Comparison of ENCODE assay signal across 1 cellular context in the genomic region with DNA sequence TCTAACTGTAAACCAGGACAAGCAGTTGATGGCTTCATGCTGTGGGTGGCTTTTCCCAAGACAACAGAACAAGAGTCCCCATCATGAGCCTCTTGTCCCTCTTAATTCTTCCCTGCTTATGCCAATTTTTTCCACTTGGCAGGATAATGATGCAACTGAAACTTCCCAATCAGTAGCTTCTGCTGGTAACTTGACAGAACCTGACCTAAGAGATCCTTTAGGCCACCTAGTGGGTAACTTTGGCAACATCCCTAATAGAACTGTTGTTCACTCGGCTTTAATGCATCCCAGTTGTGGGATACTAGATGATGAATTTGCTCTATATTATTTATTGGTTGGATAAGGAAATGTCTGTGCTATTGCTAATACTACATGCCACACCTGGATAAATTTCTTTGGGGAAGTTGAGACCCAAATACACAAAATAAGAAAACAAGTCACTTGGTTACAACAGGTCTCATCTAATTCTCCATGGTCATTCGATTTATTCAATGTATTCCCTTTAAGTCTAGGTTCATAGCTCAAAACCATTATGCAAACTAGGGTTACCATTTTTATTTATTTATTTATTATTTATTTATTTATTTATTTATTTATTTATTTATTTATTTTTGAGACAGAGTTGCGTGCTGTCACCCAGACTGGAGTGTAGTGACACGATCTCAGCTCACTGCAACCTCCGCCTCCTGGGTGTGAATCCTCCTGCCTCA.
TF ChIP-seq lines count a peak whose summit lies in the region.

No MANE protein-coding gene starts in this region.

TF ChIP-seq in HEK293, 187 proteins besides CTCF, POLR2A, EP300 and RAD21 (continued from another document and continues in another):
- TF ChIP-seq, protein P1, sequence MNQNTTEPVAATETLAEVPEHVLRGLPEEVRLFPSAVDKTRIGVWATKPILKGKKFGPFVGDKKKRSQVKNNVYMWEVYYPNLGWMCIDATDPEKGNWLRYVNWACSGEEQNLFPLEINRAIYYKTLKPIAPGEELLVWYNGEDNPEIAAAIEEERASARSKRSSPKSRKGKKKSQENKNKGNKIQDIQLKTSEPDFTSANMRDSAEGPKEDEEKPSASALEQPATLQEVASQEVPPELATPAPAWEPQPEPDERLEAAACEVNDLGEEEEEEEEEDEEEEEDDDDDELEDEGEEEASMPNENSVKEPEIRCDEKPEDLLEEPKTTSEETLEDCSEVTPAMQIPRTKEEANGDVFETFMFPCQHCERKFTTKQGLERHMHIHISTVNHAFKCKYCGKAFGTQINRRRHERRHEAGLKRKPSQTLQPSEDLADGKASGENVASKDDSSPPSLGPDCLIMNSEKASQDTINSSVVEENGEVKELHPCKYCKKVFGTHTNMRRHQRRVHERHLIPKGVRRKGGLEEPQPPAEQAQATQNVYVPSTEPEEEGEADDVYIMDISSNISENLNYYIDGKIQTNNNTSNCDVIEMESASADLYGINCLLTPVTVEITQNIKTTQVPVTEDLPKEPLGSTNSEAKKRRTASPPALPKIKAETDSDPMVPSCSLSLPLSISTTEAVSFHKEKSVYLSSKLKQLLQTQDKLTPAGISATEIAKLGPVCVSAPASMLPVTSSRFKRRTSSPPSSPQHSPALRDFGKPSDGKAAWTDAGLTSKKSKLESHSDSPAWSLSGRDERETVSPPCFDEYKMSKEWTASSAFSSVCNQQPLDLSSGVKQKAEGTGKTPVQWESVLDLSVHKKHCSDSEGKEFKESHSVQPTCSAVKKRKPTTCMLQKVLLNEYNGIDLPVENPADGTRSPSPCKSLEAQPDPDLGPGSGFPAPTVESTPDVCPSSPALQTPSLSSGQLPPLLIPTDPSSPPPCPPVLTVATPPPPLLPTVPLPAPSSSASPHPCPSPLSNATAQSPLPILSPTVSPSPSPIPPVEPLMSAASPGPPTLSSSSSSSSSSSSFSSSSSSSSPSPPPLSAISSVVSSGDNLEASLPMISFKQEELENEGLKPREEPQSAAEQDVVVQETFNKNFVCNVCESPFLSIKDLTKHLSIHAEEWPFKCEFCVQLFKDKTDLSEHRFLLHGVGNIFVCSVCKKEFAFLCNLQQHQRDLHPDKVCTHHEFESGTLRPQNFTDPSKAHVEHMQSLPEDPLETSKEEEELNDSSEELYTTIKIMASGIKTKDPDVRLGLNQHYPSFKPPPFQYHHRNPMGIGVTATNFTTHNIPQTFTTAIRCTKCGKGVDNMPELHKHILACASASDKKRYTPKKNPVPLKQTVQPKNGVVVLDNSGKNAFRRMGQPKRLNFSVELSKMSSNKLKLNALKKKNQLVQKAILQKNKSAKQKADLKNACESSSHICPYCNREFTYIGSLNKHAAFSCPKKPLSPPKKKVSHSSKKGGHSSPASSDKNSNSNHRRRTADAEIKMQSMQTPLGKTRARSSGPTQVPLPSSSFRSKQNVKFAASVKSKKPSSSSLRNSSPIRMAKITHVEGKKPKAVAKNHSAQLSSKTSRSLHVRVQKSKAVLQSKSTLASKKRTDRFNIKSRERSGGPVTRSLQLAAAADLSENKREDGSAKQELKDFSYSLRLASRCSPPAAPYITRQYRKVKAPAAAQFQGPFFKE (tag by site-specific recombination; IDR thresholded peaks at IDR 0.05; ENCODE audit: borderline replicate concordance): no peak
- TF ChIP-seq ZNF791 (tag by site-specific recombination; IDR thresholded peaks at IDR 0.05) (peak; percentile 53; the same call in 1 of the 2 replicates), ZNF837 (tag by site-specific recombination; IDR thresholded peaks at IDR 0.05) (no peak), ZNF146 (tag by site-specific recombination; IDR thresholded peaks at IDR 0.05) (no peak), GLIS1 (tag by site-specific recombination; IDR thresholded peaks at IDR 0.05) (no peak), GLI2 (tag by site-specific recombination; IDR thresholded peaks at IDR 0.05; ENCODE audit: borderline replicate concordance, low read depth) (no peak; the same call in 1 of the 2 replicates), ZNF366 (tag by site-specific recombination; conservative IDR thresholded peaks at IDR 0.05) (no peak), ZSCAN23 (tag by site-specific recombination; IDR thresholded peaks at IDR 0.05) (no peak), ZNF548 (tag by site-specific recombination; IDR thresholded peaks at IDR 0.05) (no peak), KLF7 (tag by site-specific recombination; IDR thresholded peaks at IDR 0.05; ENCODE audit: borderline replicate concordance) (peak; percentile 68; the same call in 1 of the 2 replicates), OSR2 (tag by site-specific recombination; IDR thresholded peaks at IDR 0.05) (no peak; the same call in 1 of the 2 replicates), TCF7L2 (IDR thresholded peaks at IDR 0.05; ENCODE audit: borderline replicate concordance, low read depth, low read length) (no peak), ZEB2 (tag by site-specific recombination; IDR thresholded peaks at IDR 0.05) (no peak), ZBTB48 (tag by site-specific recombination; IDR thresholded peaks at IDR 0.05) (no peak), ZNF214 (tag by site-specific recombination; IDR thresholded peaks at IDR 0.05; ENCODE audit: borderline replicate concordance) (no peak; the same call in 1 of the 2 replicates), ZNF324 (tag by site-specific recombination; IDR thresholded peaks at IDR 0.05) (no peak), ZNF174 (tag by site-specific recombination; IDR thresholded peaks at IDR 0.05) (no peak), ZNF202 (tag by site-specific recombination; IDR thresholded peaks at IDR 0.05; ENCODE audit: borderline replicate concordance) (no peak; the same call in 1 of the 2 replicates), KLF10 (tag by site-specific recombination; IDR thresholded peaks at IDR 0.05) (no peak), FEZF1 (tag by site-specific recombination; IDR thresholded peaks at IDR 0.05) (no peak), HOXC10 (CRISPR knock-in tag; IDR thresholded peaks at IDR 0.05) (no peak), ZNF785 (tag by site-specific recombination; IDR thresholded peaks at IDR 0.05) (no peak), ZNF529 (tag by site-specific recombination; IDR thresholded peaks at IDR 0.05; ENCODE audit: insufficient replicate concordance) (peak; percentile 67), ZNF677 (tag by site-specific recombination; IDR thresholded peaks at IDR 0.05) (no peak), ZNF221 (tag by site-specific recombination; IDR thresholded peaks at IDR 0.05; ENCODE audit: borderline replicate concordance) (no peak), RBAK (tag by site-specific recombination; IDR thresholded peaks at IDR 0.05) (0 out of 2 replicates have a peak, but pooled peaks have one; percentile 44), ZNF776 (tag by site-specific recombination; IDR thresholded peaks at IDR 0.05; ENCODE audit: borderline replicate concordance) (no peak), ZNF621 (tag by site-specific recombination; IDR thresholded peaks at IDR 0.05) (no peak), ZNF391 (tag by site-specific recombination; IDR thresholded peaks at IDR 0.05; ENCODE audit: borderline replicate concordance, low read depth) (no peak), ZNF792 (tag by site-specific recombination; IDR thresholded peaks at IDR 0.05) (no peak), ZNF416 (tag by site-specific recombination; IDR thresholded peaks at IDR 0.05) (no peak), ZNF670 (tag by site-specific recombination; IDR thresholded peaks at IDR 0.05; ENCODE audit: low read depth) (no peak), ZNF302 (tag by site-specific recombination; IDR thresholded peaks at IDR 0.05; ENCODE audit: low read depth) (no peak), ZNF560 (tag by site-specific recombination; IDR thresholded peaks at IDR 0.05; ENCODE audit: borderline replicate concordance) (peak; percentile 93), ZNF626 (tag by site-specific recombination; IDR thresholded peaks at IDR 0.05) (no peak), ZNF664 (tag by site-specific recombination; IDR thresholded peaks at IDR 0.05) (peak; percentile 83), ZNF530 (tag by site-specific recombination; IDR thresholded peaks at IDR 0.05; ENCODE audit: low read depth) (peak; percentile 72; the same call in 1 of the 2 replicates), ZNF660 (tag by site-specific recombination; IDR thresholded peaks at IDR 0.05) (no peak), ZNF555 (tag by site-specific recombination; conservative IDR thresholded peaks at IDR 0.05) (peak; percentile 97), ZNF558 (tag by site-specific recombination; IDR thresholded peaks at IDR 0.05) (peak; percentile 87), KLF16 (tag by site-specific recombination; IDR thresholded peaks at IDR 0.05) (no peak), ZNF311 (tag by site-specific recombination; IDR thresholded peaks at IDR 0.05; ENCODE audit: borderline replicate concordance) (no peak), ZNF610 (tag by site-specific recombination; IDR thresholded peaks at IDR 0.05; ENCODE audit: borderline replicate concordance) (no peak), ZBTB8A (tag by site-specific recombination; IDR thresholded peaks at IDR 0.05) (peak; percentile 88), ZNF140 (tag by site-specific recombination; IDR thresholded peaks at IDR 0.05) (peak; percentile 92), GFI1B (tag by site-specific recombination; IDR thresholded peaks at IDR 0.05) (no peak; the same call in 1 of the 2 replicates)
- TF ChIP-seq, protein P2, sequence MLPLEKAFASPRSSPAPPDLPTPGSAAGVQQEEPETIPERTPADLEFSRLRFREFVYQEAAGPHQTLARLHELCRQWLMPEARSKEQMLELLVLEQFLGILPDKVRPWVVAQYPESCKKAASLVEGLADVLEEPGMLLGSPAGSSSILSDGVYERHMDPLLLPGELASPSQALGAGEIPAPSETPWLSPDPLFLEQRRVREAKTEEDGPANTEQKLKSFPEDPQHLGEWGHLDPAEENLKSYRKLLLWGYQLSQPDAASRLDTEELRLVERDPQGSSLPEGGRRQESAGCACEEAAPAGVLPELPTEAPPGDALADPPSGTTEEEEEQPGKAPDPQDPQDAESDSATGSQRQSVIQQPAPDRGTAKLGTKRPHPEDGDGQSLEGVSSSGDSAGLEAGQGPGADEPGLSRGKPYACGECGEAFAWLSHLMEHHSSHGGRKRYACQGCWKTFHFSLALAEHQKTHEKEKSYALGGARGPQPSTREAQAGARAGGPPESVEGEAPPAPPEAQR (tag by site-specific recombination; IDR thresholded peaks at IDR 0.05): no peak
- TF ChIP-seq, protein P3, sequence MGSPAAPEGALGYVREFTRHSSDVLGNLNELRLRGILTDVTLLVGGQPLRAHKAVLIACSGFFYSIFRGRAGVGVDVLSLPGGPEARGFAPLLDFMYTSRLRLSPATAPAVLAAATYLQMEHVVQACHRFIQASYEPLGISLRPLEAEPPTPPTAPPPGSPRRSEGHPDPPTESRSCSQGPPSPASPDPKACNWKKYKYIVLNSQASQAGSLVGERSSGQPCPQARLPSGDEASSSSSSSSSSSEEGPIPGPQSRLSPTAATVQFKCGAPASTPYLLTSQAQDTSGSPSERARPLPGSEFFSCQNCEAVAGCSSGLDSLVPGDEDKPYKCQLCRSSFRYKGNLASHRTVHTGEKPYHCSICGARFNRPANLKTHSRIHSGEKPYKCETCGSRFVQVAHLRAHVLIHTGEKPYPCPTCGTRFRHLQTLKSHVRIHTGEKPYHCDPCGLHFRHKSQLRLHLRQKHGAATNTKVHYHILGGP (tag by site-specific recombination; IDR thresholded peaks at IDR 0.05): no peak
- TF ChIP-seq, protein P4, sequence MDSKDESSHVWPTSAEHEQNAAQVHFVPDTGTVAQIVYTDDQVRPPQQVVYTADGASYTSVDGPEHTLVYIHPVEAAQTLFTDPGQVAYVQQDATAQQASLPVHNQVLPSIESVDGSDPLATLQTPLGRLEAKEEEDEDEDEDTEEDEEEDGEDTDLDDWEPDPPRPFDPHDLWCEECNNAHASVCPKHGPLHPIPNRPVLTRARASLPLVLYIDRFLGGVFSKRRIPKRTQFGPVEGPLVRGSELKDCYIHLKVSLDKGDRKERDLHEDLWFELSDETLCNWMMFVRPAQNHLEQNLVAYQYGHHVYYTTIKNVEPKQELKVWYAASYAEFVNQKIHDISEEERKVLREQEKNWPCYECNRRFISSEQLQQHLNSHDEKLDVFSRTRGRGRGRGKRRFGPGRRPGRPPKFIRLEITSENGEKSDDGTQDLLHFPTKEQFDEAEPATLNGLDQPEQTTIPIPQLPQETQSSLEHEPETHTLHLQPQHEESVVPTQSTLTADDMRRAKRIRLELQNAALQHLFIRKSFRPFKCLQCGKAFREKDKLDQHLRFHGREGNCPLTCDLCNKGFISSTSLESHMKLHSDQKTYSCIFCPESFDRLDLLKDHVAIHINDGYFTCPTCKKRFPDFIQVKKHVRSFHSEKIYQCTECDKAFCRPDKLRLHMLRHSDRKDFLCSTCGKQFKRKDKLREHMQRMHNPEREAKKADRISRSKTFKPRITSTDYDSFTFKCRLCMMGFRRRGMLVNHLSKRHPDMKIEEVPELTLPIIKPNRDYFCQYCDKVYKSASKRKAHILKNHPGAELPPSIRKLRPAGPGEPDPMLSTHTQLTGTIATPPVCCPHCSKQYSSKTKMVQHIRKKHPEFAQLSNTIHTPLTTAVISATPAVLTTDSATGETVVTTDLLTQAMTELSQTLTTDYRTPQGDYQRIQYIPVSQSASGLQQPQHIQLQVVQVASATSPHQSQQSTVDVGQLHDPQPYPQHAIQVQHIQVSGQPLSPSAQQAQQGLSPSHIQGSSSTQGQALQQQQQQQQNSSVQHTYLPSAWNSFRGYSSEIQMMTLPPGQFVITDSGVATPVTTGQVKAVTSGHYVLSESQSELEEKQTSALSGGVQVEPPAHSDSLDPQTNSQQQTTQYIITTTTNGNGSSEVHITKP (tag by site-specific recombination; IDR thresholded peaks at IDR 0.05): no peak
- TF ChIP-seq, protein P5, sequence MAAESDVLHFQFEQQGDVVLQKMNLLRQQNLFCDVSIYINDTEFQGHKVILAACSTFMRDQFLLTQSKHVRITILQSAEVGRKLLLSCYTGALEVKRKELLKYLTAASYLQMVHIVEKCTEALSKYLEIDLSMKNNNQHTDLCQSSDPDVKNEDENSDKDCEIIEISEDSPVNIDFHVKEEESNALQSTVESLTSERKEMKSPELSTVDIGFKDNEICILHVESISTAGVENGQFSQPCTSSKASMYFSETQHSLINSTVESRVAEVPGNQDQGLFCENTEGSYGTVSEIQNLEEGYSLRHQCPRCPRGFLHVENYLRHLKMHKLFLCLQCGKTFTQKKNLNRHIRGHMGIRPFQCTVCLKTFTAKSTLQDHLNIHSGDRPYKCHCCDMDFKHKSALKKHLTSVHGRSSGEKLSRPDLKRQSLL (tag by site-specific recombination; IDR thresholded peaks at IDR 0.05): no peak
- TF ChIP-seq, protein P6, sequence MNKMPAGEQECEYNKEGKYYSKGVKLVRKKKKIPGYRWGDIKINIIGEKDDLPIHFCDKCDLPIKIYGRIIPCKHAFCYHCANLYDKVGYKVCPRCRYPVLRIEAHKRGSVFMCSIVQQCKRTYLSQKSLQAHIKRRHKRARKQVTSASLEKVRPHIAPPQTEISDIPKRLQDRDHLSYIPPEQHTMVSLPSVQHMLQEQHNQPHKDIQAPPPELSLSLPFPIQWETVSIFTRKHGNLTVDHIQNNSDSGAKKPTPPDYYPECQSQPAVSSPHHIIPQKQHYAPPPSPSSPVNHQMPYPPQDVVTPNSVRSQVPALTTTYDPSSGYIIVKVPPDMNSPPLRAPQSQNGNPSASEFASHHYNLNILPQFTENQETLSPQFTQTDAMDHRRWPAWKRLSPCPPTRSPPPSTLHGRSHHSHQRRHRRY (tag by site-specific recombination; IDR thresholded peaks at IDR 0.05): no peak
- TF ChIP-seq, protein P7, sequence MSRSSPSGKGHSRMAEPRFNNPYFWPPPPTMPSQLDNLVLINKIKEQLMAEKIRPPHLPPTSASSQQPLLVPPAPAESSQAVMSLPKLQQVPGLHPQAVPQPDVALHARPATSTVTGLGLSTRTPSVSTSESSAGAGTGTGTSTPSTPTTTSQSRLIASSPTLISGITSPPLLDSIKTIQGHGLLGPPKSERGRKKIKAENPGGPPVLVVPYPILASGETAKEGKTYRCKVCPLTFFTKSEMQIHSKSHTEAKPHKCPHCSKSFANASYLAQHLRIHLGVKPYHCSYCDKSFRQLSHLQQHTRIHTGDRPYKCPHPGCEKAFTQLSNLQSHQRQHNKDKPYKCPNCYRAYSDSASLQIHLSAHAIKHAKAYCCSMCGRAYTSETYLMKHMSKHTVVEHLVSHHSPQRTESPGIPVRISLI (tag by site-specific recombination; IDR thresholded peaks at IDR 0.05): no peak
